ENCODE assay signal across 9 cellular contexts in the genomic region with DNA sequence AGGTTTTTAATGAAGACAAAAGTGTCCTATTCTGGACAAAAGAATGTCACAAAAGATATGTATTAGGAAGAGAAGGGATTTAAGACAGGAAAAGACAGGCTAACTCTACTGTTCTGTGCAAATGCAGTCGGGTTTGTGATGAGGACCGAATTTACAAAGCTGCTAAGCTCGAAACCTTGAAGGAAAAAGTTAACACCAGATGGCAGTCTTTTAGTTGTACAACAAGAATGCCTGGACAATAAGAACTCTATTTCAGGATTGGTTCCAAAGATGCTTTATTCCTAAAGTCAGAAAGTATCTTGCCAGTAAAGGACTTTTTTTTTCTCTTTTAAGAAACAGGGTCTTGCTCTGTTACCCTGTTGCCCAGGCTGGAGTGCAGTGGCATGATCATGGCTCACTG. TPM values are rescaled to one million over a fixed set of nuclear protein-coding genes. Genes with fewer than 3 reads are reported as not detected.
A peak's percentile ranks its signal among the peaks of the same experiment; 100 is the strongest.
DNase-seq lines count a peak whose midpoint lies in the region; ATAC-seq, FAIRE-seq and TF ChIP-seq lines count a peak whose summit lies in the region.
"Had no signal": no experiment of that assay in that cellular context is flagged by ENCODE, and none has a peak within 500 bp of the region (broad histone marks: within the 10 kb centered on the region; RNA-seq: fewer than 3 reads in every experiment).

No MANE protein-coding gene starts in this region.

- intact Hi-C loops in HepG2 (cut with micrococcal nuclease; ENCODE audit: unreplicated experiment) (loop anchor here (5.0 kb wide), 1 partner anchor 681 kb away; no protein-coding TSS in a partner anchor), right lobe of liver (cut with DNase I) (no loop called here), thyroid gland (cut with DNase I) (no loop called here)

- no peak for TF ChIP-seq RAD21 in HepG2 (CRISPR knock-in tag; IDR thresholded peaks at IDR 0.05)

- 5% methylated on average over 3 of the region's 3 CpGs for WGBS in HepG2 (ENCODE audit: low lambda C conversion rate)
- WGBS in right lobe of liver (ENCODE audit: insufficient coverage, low coverage, low lambda C conversion rate, missing lambda C conversion rate), result 23% methylated on average over 2 of the region's 3 CpGs
- WGBS in thyroid gland, 2 donors, result 62 to 65% methylated on average over 3 of the region's 3 CpGs

- H3K27ac ChIP-seq in HepG2 (ENCODE audit: extremely low read length, insufficient read depth, low read length) (no peak overlapping the region), right lobe of liver (no peak overlapping the region), RWPE2 (ENCODE audit: poor library complexity, severe bottlenecking) (no peak overlapping the region), thyroid gland (no peak overlapping the region)

- no peak for ATAC-seq in HepG2
- no peak for ATAC-seq in right lobe of liver
- ATAC-seq in RWPE2 (ENCODE audit: low read depth), result no peak
- ATAC-seq in GM21619 (IDR thresholded peaks at IDR 0.05; ENCODE audit: unreplicated experiment), result no peak
- no peak for ATAC-seq in GM19463 (IDR thresholded peaks at IDR 0.05; ENCODE audit: unreplicated experiment)
- ATAC-seq in GM18519 (IDR thresholded peaks at IDR 0.05; ENCODE audit: low FRiP score, unreplicated experiment), result no peak

- H3K27me3 ChIP-seq in HepG2 (ENCODE audit: control insufficient read depth in 1 of 2, insufficient read depth in 2 of 2, low read length in 2 of 2), result no peaks in the 10 kb centered on the region
- no peaks in the 10 kb centered on the region for H3K27me3 ChIP-seq in right lobe of liver
- no peaks in the 10 kb centered on the region for H3K27me3 ChIP-seq in RWPE2 (ENCODE audit: insufficient read depth, poor library complexity, severe bottlenecking)
- H3K27me3 ChIP-seq in thyroid gland, result no peaks in the 10 kb centered on the region

- no peaks in the 10 kb centered on the region for H3K79me2 ChIP-seq in HepG2 (ENCODE audit: insufficient read depth, low read length)

- DNase-seq in HepG2 (ENCODE audit: low spot score) (peak; percentile 20), right lobe of liver (no peak), RWPE2 (ENCODE audit: low spot score) (no peak), fibroblast of villous mesenchyme (ENCODE audit: low read depth) (peak; percentile 14), thyroid gland (no peak)
- DNase-seq: effector CD8-positive, alpha-beta T cell had no signal

- no peak overlapping the region for H3K9ac ChIP-seq in HepG2 (ENCODE audit: insufficient read depth, low read depth, low read length)

- CTCF ChIA-PET in HepG2 (lab: Yijun Ruan, JAX; ENCODE audit: low intra/inter-chr PET ratio, low total read pairs), result interaction anchor here (1.1 kb wide), 1 partner anchor 826 kb away, joined by 3 read pairs; no protein-coding TSS in a partner anchor

- no peak overlapping the region for H2AFZ ChIP-seq in HepG2 (ENCODE audit: low read length)

- BruUV-seq in HepG2 (replicated peaks; lab: Mats Ljungman, UMichigan), result no TSS peak

- no peak for TF ChIP-seq POLR2A in HepG2 (IDR thresholded peaks at IDR 0.05; ENCODE audit: insufficient read depth in 1 of 2, low read depth in 2 of 2, low read length in 2 of 2)
- no peak for TF ChIP-seq POLR2A in right lobe of liver (IDR thresholded peaks at IDR 0.05)
- no peak for TF ChIP-seq POLR2A in thyroid gland (IDR thresholded peaks at IDR 0.05)

- in situ Hi-C loops in HepG2 (cut with HindIII; ENCODE audit: extremely low pct_ligation_motif_present, low pct_unique_long_range_greater_than_20kb), result loop anchor here (10.0 kb wide), 2 partner anchors 674 to 824 kb away; no protein-coding TSS in a partner anchor

- peak; percentile 32; the same call in 1 of the 2 replicates for TF ChIP-seq CTCF in HepG2 (CRISPR knock-in tag; IDR thresholded peaks at IDR 0.05)
- TF ChIP-seq CTCF in right lobe of liver (IDR thresholded peaks at IDR 0.05), result peak in 2 of 4 donors; percentile 4 to 28
- peak; percentile 38 for TF ChIP-seq CTCF in RWPE2 (IDR thresholded peaks at IDR 0.05; ENCODE audit: poor library complexity, severe bottlenecking)
- peak; percentile 20 for TF ChIP-seq CTCF in fibroblast of villous mesenchyme (IDR thresholded peaks at IDR 0.05; ENCODE audit: insufficient read depth, low read depth, low read length)
- no peak for TF ChIP-seq CTCF in thyroid gland (IDR thresholded peaks at IDR 0.05)

- H4K20me1 ChIP-seq in HepG2 (ENCODE audit: insufficient read depth, low read length), result no peaks in the 10 kb centered on the region

- H3K36me3 ChIP-seq in HepG2 (replicated peaks in 1 of 2; ENCODE audit: control insufficient read depth in 1 of 2, insufficient read depth in 2 of 2, low read length in 2 of 2) (no peaks in the 10 kb centered on the region), right lobe of liver (no peaks in the 10 kb centered on the region), RWPE2 (ENCODE audit: low read depth) (no peaks in the 10 kb centered on the region), thyroid gland (no peaks in the 10 kb centered on the region)

- H3K4me2 ChIP-seq in HepG2 (ENCODE audit: low read depth, low read length), result no peak overlapping the region

- POLR2A ChIA-PET in HepG2 (lab: Yijun Ruan, JAX), result no interaction called here

- no peaks in the 10 kb centered on the region for H3K9me3 ChIP-seq in HepG2 (ENCODE audit: low read length)
- H3K9me3 ChIP-seq in right lobe of liver, result no peaks in the 10 kb centered on the region
- no peaks in the 10 kb centered on the region for H3K9me3 ChIP-seq in RWPE2 (ENCODE audit: severe bottlenecking)
- no peaks in the 10 kb centered on the region for H3K9me3 ChIP-seq in thyroid gland

- H3K4me3 ChIP-seq in HepG2 (replicated peaks in 1 of 3; ENCODE audit: insufficient read depth in 1 of 3, low read depth in 2 of 3, low read length in 3 of 3), result no peak overlapping the region
- no peak overlapping the region for H3K4me3 ChIP-seq in right lobe of liver
- H3K4me3 ChIP-seq in RWPE2 (ENCODE audit: severe bottlenecking), result no peak overlapping the region
- no peak overlapping the region for H3K4me3 ChIP-seq in fibroblast of villous mesenchyme (ENCODE audit: low read depth, low read length)
- no peak overlapping the region for H3K4me3 ChIP-seq in thyroid gland (replicated peaks in 1 of 3)

- H3K4me1 ChIP-seq in HepG2 (ENCODE audit: insufficient read depth, low read length), result no peaks in the 10 kb centered on the region
- H3K4me1 ChIP-seq in right lobe of liver, result no peaks in the 10 kb centered on the region
- H3K4me1 ChIP-seq in RWPE2 (ENCODE audit: insufficient read depth, poor library complexity, severe bottlenecking), result no peaks in the 10 kb centered on the region
- H3K4me1 ChIP-seq in thyroid gland, result no peaks in the 10 kb centered on the region

- TF ChIP-seq EP300 in HepG2 (IDR thresholded peaks at IDR 0.05; ENCODE audit: low read depth in 2 of 2, low read length in 2 of 2), result no peak
- TF ChIP-seq EP300 in HepG2 (CRISPR knock-in tag; IDR thresholded peaks at IDR 0.05; ENCODE audit: borderline replicate concordance), result no peak

- peak; percentile 64 for FAIRE-seq in HepG2 (lab: Jason Lieb, UNC)

TF ChIP-seq in HepG2, 621 proteins besides CTCF, POLR2A, EP300 and RAD21:
- peak; percentile 39 for TF ChIP-seq STAG1 (CRISPR knock-in tag; IDR thresholded peaks at IDR 0.05)
- TF ChIP-seq ZNF251 (CRISPR knock-in tag; IDR thresholded peaks at IDR 0.05), result no peak

RNA-seq across cellular contexts. Expression of a gene that starts 51.1 kb away (rescaled TPM):
- total RNA-seq in HepG2 (2016; rRNA removed; fragmentation: Illumina TruSeq; extraction: Trizol) (not detected in 2 replicates), right lobe of liver (not detected), fibroblast of villous mesenchyme (not detected in 2 replicates), thyroid gland (1 to 10 TPM; 2.0 to 5.8 (median 5.0) TPM)
- not detected in 2 replicates for total RNA-seq in HepG2 (2016; cell fraction: cytosol; rRNA removed; fragmentation: Illumina TruSeq; extraction: Trizol; ENCODE audit: low read depth)
- total RNA-seq in HepG2 (2016; cell fraction: insoluble cytoplasmic fraction; rRNA removed; fragmentation: Illumina TruSeq; extraction: Trizol), result not detected in 2 replicates
- total RNA-seq in HepG2 (2016; cell fraction: membrane; rRNA removed; fragmentation: Illumina TruSeq; extraction: Trizol), result not detected in 2 replicates
- total RNA-seq in HepG2 (2016; cell fraction: nucleus; rRNA removed; fragmentation: Illumina TruSeq; extraction: Trizol), result not detected in 2 replicates
- polyA plus RNA-seq in HepG2 (2011; rRNA removed), result not detected in 2 replicates
- not detected in 2 replicates for polyA plus RNA-seq in HepG2 (2011; cell fraction: cytosol; rRNA removed)
- polyA plus RNA-seq in HepG2 (2011; cell fraction: nucleus; rRNA removed), result not detected in 2 replicates
- polyA plus RNA-seq in HepG2 (2012), result not detected in 2 replicates
- polyA plus RNA-seq in HepG2 (2016; cell fraction: cytosol; fragmentation: Illumina TruSeq; extraction: Trizol; ENCODE audit: low read depth), result not detected in 2 replicates
- polyA plus RNA-seq in HepG2 (2016; cell fraction: insoluble cytoplasmic fraction; fragmentation: Illumina TruSeq; extraction: Trizol; ENCODE audit: low read depth), result not detected in 2 replicates
- not detected in 2 replicates for polyA plus RNA-seq in HepG2 (2016; cell fraction: membrane; fragmentation: Illumina TruSeq; extraction: Trizol; ENCODE audit: low read depth)
- not detected in 2 replicates for polyA plus RNA-seq in HepG2 (2016; cell fraction: nucleus; fragmentation: Illumina TruSeq; extraction: Trizol; ENCODE audit: insufficient read depth, low read depth)
- not detected in 2 replicates for polyA minus RNA-seq in HepG2 (2011; rRNA and poly(A)+ RNA removed; ENCODE audit: low replicate concordance)
- polyA minus RNA-seq in HepG2 (2011; cell fraction: cytosol; rRNA and poly(A)+ RNA removed), result not detected in 2 replicates
- not detected in 2 replicates for polyA minus RNA-seq in HepG2 (2011; cell fraction: nucleus; rRNA and poly(A)+ RNA removed)

Comparison
In these comparisons a context has a peak if more than half of its experiments do, and no peak if none do; other contexts are left out.
1. DNase-seq: peak in HepG2 (single experiment) and fibroblast of villous mesenchyme (single experiment); none in right lobe of liver (0 of 3), RWPE2 (single experiment) and thyroid gland (0 of 2).
2. CTCF ChIP-seq: peak in HepG2 (single experiment), RWPE2 (single experiment) and fibroblast of villous mesenchyme (single experiment); none in thyroid gland (0 of 6).